In the genomic region with DNA sequence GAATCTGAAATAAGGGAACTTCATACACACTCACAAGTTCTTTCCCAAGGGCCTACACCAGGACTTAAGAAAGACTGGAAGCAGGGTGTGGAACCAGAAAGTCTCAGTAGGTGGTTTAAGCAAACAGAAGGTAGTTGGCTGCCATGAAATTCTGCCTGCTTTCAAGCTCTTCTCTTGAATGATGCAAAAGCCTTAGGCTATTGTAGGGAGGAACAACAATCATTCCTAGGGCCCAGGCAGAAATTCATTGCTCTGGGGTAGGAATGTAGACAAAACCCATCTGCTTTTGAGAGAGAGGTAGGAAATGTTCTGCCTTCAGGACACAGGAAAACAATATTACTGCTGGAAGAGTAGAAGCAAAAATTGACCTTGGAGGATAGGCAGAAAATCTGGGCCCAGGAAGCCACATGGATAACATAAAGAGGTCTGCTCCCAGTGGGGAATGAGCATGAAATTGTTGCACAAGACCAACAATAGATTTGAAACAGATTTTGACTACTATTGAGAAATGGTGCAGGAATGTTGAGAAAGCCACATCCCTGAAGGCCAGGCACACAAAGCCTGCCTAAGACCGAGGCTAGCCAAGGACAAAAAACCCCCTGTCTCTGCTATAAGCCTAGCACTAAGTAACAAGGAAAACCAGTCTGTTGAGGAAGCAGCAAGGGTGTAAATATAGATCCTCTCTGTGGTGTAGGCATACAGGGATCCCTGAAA, we compare ENCODE assay signal across 1 cellular context.
TF ChIP-seq lines count a peak whose summit lies in the region.

No MANE protein-coding gene starts in this region.

TF ChIP-seq in HepG2, 621 proteins besides CTCF, POLR2A, EP300 and RAD21 (continued from another document and continues in another):
- TF ChIP-seq HNRNPUL1 (IDR thresholded peaks at IDR 0.05; ENCODE audit: low read depth, low read length) (no peak), BRCA1 (CRISPR knock-in tag; IDR thresholded peaks at IDR 0.05) (no peak), MBD4 (IDR thresholded peaks at IDR 0.05; ENCODE audit: borderline replicate concordance, low read length) (no peak), ZNF30 (CRISPR knock-in tag; IDR thresholded peaks at IDR 0.05) (no peak), GATAD2A (CRISPR knock-in tag; IDR thresholded peaks at IDR 0.05) (peak; percentile 91), HOXA7 (CRISPR knock-in tag; IDR thresholded peaks at IDR 0.05) (no peak), GATAD1 (CRISPR knock-in tag; IDR thresholded peaks at IDR 0.05) (no peak), SOX6 (IDR thresholded peaks at IDR 0.05) (no peak), SOX6 (CRISPR knock-in tag; IDR thresholded peaks at IDR 0.05) (peak; percentile 97), ZBTB38 (CRISPR knock-in tag; IDR thresholded peaks at IDR 0.05) (no peak), ZNF850 (CRISPR knock-in tag; conservative IDR thresholded peaks at IDR 0.05) (no peak), NFE2L1 (CRISPR knock-in tag; IDR thresholded peaks at IDR 0.05; ENCODE audit: borderline replicate concordance) (no peak), RAD51 (IDR thresholded peaks at IDR 0.05; ENCODE audit: borderline replicate concordance) (no peak), SOX13 (IDR thresholded peaks at IDR 0.05) (peak; percentile 91), SOX13 (CRISPR knock-in tag; conservative IDR thresholded peaks at IDR 0.05 in 1 of 2, IDR thresholded peaks at IDR 0.05 in 1 of 2) (peak in 1 of 2 experiments; percentile 98; a peak in 2 of 4 replicates), ZNF547 (CRISPR knock-in tag; IDR thresholded peaks at IDR 0.05) (no peak), ZNF616 (CRISPR knock-in tag; IDR thresholded peaks at IDR 0.05; ENCODE audit: low read depth) (no peak), NR1H2 (CRISPR knock-in tag; IDR thresholded peaks at IDR 0.05; ENCODE audit: borderline replicate concordance, low read depth) (no peak), ZNF619 (CRISPR knock-in tag; IDR thresholded peaks at IDR 0.05) (no peak), FOXA1 (IDR thresholded peaks at IDR 0.05) (no peak), FOXA1 (CRISPR knock-in tag; IDR thresholded peaks at IDR 0.05) (peak; percentile 41), TBX2 (CRISPR knock-in tag; IDR thresholded peaks at IDR 0.05; ENCODE audit: borderline replicate concordance) (no peak; the same call in 1 of the 2 replicates), TEAD3 (CRISPR knock-in tag; optimal IDR thresholded peaks at IDR 0.05; ENCODE audit: borderline replicate concordance) (peak; percentile 72), JARID2 (CRISPR knock-in tag; IDR thresholded peaks at IDR 0.05; ENCODE audit: insufficient replicate concordance) (no peak), ZNF670 (CRISPR knock-in tag; IDR thresholded peaks at IDR 0.05; ENCODE audit: borderline replicate concordance) (no peak), MXD4 (CRISPR knock-in tag; IDR thresholded peaks at IDR 0.05) (no peak)
- TF ChIP-seq, protein P1, sequence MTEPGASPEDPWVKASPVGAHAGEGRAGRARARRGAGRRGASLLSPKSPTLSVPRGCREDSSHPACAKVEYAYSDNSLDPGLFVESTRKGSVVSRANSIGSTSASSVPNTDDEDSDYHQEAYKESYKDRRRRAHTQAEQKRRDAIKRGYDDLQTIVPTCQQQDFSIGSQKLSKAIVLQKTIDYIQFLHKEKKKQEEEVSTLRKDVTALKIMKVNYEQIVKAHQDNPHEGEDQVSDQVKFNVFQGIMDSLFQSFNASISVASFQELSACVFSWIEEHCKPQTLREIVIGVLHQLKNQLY (CRISPR knock-in tag; IDR thresholded peaks at IDR 0.05), result no peak
- TF ChIP-seq, protein P2, sequence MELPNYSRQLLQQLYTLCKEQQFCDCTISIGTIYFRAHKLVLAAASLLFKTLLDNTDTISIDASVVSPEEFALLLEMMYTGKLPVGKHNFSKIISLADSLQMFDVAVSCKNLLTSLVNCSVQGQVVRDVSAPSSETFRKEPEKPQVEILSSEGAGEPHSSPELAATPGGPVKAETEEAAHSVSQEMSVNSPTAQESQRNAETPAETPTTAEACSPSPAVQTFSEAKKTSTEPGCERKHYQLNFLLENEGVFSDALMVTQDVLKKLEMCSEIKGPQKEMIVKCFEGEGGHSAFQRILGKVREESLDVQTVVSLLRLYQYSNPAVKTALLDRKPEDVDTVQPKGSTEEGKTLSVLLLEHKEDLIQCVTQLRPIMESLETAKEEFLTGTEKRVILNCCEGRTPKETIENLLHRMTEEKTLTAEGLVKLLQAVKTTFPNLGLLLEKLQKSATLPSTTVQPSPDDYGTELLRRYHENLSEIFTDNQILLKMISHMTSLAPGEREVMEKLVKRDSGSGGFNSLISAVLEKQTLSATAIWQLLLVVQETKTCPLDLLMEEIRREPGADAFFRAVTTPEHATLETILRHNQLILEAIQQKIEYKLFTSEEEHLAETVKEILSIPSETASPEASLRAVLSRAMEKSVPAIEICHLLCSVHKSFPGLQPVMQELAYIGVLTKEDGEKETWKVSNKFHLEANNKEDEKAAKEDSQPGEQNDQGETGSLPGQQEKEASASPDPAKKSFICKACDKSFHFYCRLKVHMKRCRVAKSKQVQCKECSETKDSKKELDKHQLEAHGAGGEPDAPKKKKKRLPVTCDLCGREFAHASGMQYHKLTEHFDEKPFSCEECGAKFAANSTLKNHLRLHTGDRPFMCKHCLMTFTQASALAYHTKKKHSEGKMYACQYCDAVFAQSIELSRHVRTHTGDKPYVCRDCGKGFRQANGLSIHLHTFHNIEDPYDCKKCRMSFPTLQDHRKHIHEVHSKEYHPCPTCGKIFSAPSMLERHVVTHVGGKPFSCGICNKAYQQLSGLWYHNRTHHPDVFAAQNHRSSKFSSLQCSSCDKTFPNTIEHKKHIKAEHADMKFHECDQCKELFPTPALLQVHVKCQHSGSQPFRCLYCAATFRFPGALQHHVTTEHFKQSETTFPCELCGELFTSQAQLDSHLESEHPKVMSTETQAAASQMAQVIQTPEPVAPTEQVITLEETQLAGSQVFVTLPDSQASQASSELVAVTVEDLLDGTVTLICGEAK (IDR thresholded peaks at IDR 0.05), result no peak
- TF ChIP-seq, protein P2 (CRISPR knock-in tag; IDR thresholded peaks at IDR 0.05), result no peak
- TF ChIP-seq, protein P3, sequence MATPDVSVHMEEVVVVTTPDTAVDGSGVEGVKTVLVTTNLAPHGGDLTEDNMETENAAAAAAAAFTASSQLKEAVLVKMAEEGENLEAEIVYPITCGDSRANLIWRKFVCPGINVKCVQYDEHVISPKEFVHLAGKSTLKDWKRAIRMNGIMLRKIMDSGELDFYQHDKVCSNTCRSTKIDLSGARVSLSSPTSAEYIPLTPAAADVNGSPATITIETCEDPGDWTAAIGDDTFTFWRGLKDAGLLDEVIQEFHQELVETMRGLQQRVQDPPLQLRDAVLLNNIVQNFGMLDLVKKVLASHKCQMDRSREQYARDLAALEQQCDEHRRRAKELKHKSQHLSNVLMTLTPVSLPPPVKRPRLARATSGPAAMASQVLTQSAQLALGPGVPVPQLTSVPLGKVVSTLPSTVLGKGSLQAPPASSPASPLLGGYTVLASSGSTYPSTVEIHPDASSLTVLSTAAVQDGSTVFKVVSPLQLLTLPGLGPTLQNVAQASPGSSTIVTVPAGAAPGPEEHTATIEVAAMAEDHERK (CRISPR knock-in tag; IDR thresholded peaks at IDR 0.05; ENCODE audit: low read depth), result no peak
- TF ChIP-seq, protein P4, sequence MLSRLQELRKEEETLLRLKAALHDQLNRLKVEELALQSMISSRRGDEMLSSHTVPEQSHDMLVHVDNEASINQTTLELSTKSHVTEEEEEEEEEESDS (CRISPR knock-in tag; IDR thresholded peaks at IDR 0.05; ENCODE audit: borderline replicate concordance), result 0 out of 2 replicates have a peak, but pooled peaks have one; percentile 40
- TF ChIP-seq, protein P5, sequence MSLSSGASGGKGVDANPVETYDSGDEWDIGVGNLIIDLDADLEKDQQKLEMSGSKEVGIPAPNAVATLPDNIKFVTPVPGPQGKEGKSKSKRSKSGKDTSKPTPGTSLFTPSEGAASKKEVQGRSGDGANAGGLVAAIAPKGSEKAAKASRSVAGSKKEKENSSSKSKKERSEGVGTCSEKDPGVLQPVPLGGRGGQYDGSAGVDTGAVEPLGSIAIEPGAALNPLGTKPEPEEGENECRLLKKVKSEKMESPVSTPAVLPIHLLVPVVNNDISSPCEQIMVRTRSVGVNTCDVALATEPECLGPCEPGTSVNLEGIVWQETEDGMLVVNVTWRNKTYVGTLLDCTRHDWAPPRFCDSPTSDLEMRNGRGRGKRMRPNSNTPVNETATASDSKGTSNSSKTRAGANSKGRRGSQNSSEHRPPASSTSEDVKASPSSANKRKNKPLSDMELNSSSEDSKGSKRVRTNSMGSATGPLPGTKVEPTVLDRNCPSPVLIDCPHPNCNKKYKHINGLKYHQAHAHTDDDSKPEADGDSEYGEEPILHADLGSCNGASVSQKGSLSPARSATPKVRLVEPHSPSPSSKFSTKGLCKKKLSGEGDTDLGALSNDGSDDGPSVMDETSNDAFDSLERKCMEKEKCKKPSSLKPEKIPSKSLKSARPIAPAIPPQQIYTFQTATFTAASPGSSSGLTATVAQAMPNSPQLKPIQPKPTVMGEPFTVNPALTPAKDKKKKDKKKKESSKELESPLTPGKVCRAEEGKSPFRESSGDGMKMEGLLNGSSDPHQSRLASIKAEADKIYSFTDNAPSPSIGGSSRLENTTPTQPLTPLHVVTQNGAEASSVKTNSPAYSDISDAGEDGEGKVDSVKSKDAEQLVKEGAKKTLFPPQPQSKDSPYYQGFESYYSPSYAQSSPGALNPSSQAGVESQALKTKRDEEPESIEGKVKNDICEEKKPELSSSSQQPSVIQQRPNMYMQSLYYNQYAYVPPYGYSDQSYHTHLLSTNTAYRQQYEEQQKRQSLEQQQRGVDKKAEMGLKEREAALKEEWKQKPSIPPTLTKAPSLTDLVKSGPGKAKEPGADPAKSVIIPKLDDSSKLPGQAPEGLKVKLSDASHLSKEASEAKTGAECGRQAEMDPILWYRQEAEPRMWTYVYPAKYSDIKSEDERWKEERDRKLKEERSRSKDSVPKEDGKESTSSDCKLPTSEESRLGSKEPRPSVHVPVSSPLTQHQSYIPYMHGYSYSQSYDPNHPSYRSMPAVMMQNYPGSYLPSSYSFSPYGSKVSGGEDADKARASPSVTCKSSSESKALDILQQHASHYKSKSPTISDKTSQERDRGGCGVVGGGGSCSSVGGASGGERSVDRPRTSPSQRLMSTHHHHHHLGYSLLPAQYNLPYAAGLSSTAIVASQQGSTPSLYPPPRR (CRISPR knock-in tag; IDR thresholded peaks at IDR 0.05; ENCODE audit: borderline replicate concordance), result no peak
- TF ChIP-seq, protein P6, sequence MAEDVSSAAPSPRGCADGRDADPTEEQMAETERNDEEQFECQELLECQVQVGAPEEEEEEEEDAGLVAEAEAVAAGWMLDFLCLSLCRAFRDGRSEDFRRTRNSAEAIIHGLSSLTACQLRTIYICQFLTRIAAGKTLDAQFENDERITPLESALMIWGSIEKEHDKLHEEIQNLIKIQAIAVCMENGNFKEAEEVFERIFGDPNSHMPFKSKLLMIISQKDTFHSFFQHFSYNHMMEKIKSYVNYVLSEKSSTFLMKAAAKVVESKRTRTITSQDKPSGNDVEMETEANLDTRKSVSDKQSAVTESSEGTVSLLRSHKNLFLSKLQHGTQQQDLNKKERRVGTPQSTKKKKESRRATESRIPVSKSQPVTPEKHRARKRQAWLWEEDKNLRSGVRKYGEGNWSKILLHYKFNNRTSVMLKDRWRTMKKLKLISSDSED (CRISPR knock-in tag; IDR thresholded peaks at IDR 0.05), result no peak
- TF ChIP-seq, protein P7, sequence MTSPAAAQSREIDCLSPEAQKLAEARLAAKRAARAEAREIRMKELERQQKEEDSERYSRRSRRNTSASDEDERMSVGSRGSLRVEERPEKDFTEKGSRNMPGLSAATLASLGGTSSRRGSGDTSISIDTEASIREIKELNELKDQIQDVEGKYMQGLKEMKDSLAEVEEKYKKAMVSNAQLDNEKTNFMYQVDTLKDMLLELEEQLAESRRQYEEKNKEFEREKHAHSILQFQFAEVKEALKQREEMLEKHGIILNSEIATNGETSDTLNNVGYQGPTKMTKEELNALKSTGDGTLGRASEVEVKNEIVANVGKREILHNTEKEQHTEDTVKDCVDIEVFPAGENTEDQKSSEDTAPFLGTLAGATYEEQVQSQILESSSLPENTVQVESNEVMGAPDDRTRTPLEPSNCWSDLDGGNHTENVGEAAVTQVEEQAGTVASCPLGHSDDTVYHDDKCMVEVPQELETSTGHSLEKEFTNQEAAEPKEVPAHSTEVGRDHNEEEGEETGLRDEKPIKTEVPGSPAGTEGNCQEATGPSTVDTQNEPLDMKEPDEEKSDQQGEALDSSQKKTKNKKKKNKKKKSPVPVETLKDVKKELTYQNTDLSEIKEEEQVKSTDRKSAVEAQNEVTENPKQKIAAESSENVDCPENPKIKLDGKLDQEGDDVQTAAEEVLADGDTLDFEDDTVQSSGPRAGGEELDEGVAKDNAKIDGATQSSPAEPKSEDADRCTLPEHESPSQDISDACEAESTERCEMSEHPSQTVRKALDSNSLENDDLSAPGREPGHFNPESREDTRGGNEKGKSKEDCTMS (CRISPR knock-in tag; conservative IDR thresholded peaks at IDR 0.05), result no peak
- TF ChIP-seq, protein P8, sequence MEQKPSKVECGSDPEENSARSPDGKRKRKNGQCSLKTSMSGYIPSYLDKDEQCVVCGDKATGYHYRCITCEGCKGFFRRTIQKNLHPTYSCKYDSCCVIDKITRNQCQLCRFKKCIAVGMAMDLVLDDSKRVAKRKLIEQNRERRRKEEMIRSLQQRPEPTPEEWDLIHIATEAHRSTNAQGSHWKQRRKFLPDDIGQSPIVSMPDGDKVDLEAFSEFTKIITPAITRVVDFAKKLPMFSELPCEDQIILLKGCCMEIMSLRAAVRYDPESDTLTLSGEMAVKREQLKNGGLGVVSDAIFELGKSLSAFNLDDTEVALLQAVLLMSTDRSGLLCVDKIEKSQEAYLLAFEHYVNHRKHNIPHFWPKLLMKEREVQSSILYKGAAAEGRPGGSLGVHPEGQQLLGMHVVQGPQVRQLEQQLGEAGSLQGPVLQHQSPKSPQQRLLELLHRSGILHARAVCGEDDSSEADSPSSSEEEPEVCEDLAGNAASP (CRISPR knock-in tag; IDR thresholded peaks at IDR 0.05; ENCODE audit: borderline replicate concordance), result peak; percentile 44; the same call in 1 of the 2 replicates
